In the genomic region with DNA sequence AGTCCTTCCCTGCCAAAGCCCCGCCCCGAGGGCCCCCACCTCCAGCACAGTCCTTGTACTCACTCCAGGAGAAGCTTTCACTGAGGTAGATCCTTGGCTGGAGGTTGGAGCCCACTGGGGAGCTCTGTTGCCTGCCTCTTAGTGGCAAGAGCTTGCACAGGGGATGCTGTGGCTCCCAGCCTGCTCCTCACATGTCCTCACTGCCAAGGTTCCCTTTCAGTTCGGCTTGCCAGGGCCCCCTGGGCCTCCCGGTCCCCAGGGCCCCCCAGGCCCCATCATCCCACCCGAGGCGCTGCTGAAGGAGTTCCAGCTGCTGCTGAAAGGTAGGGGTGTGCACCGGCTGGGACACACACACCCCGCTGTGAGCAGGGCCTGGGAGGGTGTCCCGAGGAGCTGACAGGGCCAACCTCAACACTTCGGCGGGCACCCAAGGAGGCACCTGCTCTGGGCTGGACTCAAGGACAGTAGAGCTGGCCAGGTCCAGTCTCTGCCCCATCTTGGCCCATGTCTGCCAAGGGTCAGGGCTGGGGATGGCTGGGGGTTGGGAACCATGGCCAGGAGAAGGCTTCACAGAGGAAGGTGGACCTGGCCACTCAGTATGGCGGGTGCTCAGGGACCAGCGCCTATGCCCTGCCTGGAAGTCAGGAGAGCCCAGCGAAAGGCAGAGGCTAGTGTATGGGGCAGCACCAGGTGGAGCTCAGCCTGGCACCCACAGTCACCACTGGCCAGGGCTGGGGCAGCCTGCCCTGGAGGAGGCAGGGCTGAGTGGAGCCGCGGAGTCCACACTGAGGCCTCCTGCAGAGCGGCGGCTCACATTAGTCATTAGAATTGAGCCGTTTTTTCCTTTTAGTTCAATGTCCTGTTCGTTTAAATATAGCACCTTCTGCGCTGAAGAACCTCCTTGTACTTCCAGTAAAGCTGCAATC, we compare ENCODE assay signal across 15 cellular contexts. TPM values are rescaled to one million over a fixed set of nuclear protein-coding genes. Genes with fewer than 3 reads are reported as not detected.
DNase-seq lines count a peak whose midpoint lies in the region; ATAC-seq and TF ChIP-seq lines count a peak whose summit lies in the region.
"Had no signal": no experiment of that assay in that cellular context is flagged by ENCODE, and none has a peak within 500 bp of the region (broad histone marks: within the 10 kb centered on the region; RNA-seq: fewer than 3 reads in every experiment).

No MANE protein-coding gene starts in this region.

- peaks cover 32% of the 10 kb centered on the region for H3K27me3 ChIP-seq in H7 (ENCODE audit: control insufficient read depth, insufficient read depth, low read length)

- H3K4me3 ChIP-seq in H7 (ENCODE audit: insufficient read depth, low read depth, low read length): no peak overlapping the region; the same call in 1 of the 2 replicates
- peak overlapping the region; percentile 40 for H3K4me3 ChIP-seq in choroid plexus epithelial cell (ENCODE audit: low read depth, low read length)
- no peak overlapping the region for H3K4me3 ChIP-seq in mucosa of descending colon

- peaks cover 21% of the 10 kb centered on the region for H3K4me1 ChIP-seq in mucosa of descending colon (ENCODE audit: low read depth)

- DNase-seq in EH (ENCODE audit: low read depth) (peak; percentile 50), H7 (peak; percentile 70), choroid plexus epithelial cell (ENCODE audit: low read depth) (peak; percentile 47), mucosa of descending colon (peak in 2 of 3 donors; percentile 20 to 48), midbrain (lab: John Stamatoyannopoulos, UW) (no peak), SIG-M5 treated with dmso at 0.1 percent for 504 hours (lab: John Stamatoyannopoulos, UW; ENCODE audit: unreplicated experiment) (no peak)
- DNase-seq in activated CD8-positive, alpha-beta memory T cell treated with anti-CD3 and anti-CD28 coated beads for 24 hours: no peak
- DNase-seq: activated CD4-positive, alpha-beta T cell treated with anti-CD3 and anti-CD28 coated beads, Interleukin-2, amount 50 U/mL, for 48 hours; CD4-positive, CD25-positive, alpha-beta regulatory T cell; central memory CD4-positive, alpha-beta T cell; NCI-H446 treated with DMSO at 0.1 percent for 48 hours had no signal

- no peaks in the 10 kb centered on the region for H3K36me3 ChIP-seq in H7 (replicated peaks; ENCODE audit: control insufficient read depth, insufficient read depth, low read length)
- H3K36me3 ChIP-seq in mucosa of descending colon (ENCODE audit: low read depth): no peaks in the 10 kb centered on the region
- H3K36me3 ChIP-seq: Peyer's patch had no signal

- TF ChIP-seq CTCF in choroid plexus epithelial cell (conservative IDR thresholded peaks at IDR 0.05; ENCODE audit: low read depth, low read length) (no peak), mucosa of descending colon (IDR thresholded peaks at IDR 0.05) (no peak)

- no peak for ATAC-seq in mucosa of descending colon

- intact Hi-C loops in mucosa of descending colon (cut with DNase I, micrococcal nuclease): no loop called here

- no peaks in the 10 kb centered on the region for H3K9me3 ChIP-seq in mucosa of descending colon
- H3K9me3 ChIP-seq: esophagus muscularis mucosa, Peyer's patch had no signal

RNA-seq across cellular contexts. Expression of a gene that starts 4.0 kb away (rescaled TPM):
- 8.8 and 11.2 TPM in 2 replicates for total RNA-seq in H7 (2014; rRNA removed; shearing (Covaris generic))
- under 1 TPM; 0.38 to 0.58 (median 0.51) TPM for total RNA-seq in mucosa of descending colon
- total RNA-seq: CD4-positive, CD25-positive, alpha-beta regulatory T cell had no signal

RNA-seq across cellular contexts. Expression of a gene that starts 24.3 kb away (rescaled TPM):
- 0.04 and 0.10 TPM in 2 replicates for total RNA-seq in H7 (2014; rRNA removed; shearing (Covaris generic))
- 1 to 10 TPM in 1 of 3 donors, under 1 TPM in 2; 0.17 to 1.1 (median 0.24) TPM for total RNA-seq in mucosa of descending colon
- total RNA-seq: activated T-helper 2 cell treated with anti-CD3 and anti-CD28 coated beads, Interferon-gamma antibody, Interleukin-2, Interleukin-4, amounts not matched to agents 10 μg/mL and 5 μg/mL and 100 μg/mL, durations not matched to agents 14 hours and 24 hours and 36 hours; CD4-positive, CD25-positive, alpha-beta regulatory T cell; T-helper 2 cell treated with Interferon-gamma antibody and Interleukin-4, amounts not matched to agents 100 ng/mL and 5 ng/mL, for 36 hours had no signal

RNA-seq across cellular contexts. Expression of a gene that starts 40.7 kb away (rescaled TPM):
- total RNA-seq in H7 (2014; rRNA removed; shearing (Covaris generic)): 12.8 and 18.5 TPM in 2 replicates
- 10 to 100 TPM; 33.2 to 55.7 (median 39.9) TPM for total RNA-seq in mucosa of descending colon

Comparison
In these comparisons a context has a peak if more than half of its experiments do, and no peak if none do; other contexts are left out.
1. DNase-seq: peak in EH (single experiment), H7 (single experiment), choroid plexus epithelial cell (single experiment) and mucosa of descending colon (2 of 3); none in activated CD8-positive, alpha-beta memory T cell treated with anti-CD3 and anti-CD28 coated beads for 24 hours (single experiment), midbrain (single experiment) and SIG-M5 treated with dmso at 0.1 percent for 504 hours (single experiment).